In the genomic region with DNA sequence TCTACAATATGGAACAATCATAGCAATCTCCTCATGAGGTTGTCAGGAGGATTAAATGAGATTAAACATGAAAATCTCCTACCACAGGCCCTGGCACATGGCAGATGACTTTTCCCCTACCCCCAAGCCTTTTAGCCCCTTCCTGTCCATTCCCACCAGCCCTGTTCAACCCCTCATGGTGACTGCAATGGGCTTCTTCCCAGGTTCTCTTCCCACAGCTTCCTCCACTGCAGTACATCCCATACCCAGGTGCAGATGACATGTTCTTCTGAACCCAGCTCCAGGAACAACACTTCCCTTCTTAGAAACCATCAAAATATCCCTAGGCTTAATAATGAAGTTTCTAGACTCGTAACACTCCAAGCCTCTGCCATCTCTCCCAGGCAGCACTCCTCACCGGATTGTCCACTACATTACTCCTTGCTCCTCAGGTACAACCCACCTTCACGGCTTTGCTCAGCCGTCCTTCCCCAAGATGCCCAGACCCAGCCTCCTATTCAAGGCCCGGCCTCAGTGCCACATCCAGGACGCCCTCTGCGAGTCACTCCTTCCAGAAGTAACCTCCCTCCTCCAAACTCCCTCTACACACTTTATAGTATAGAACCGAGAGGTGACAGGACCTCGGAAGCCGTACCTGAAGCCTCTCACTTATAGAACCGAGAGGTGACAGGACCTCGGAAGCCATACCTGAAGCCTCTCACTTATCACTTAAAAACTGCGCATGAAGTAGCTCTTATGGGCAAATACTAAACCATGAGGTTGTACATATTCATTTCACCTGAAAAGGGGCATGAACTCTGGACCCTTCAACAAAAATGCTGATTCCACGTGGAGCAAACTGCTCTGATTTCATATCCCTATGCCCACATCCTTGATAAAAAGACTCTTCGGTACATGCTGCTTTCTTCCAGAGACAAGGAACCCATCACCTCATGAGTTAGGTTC, we compare ENCODE assay signal across 10 cellular contexts. TPM values are rescaled to one million over a fixed set of nuclear protein-coding genes. Genes with fewer than 3 reads are reported as not detected.
DNase-seq lines count a peak whose midpoint lies in the region; ATAC-seq, FAIRE-seq and TF ChIP-seq lines count a peak whose summit lies in the region.
"Had no signal": no experiment of that assay in that cellular context is flagged by ENCODE, and none has a peak within 500 bp of the region (broad histone marks: within the 10 kb centered on the region; RNA-seq: fewer than 3 reads in every experiment).

No MANE protein-coding gene starts in this region.

- H4K20me1 ChIP-seq in MM.1S (ENCODE audit: insufficient read depth, low read length) (no peaks in the 10 kb centered on the region), GM12878 (ENCODE audit: control insufficient read depth, insufficient read depth) (no peaks in the 10 kb centered on the region)

- H3K4me2 ChIP-seq in MM.1S (ENCODE audit: low read depth, low read length): peak overlapping the region; percentile 80
- H3K4me2 ChIP-seq in GM12878 (ENCODE audit: control insufficient read depth, insufficient read depth): peak overlapping the region; percentile 98
- H3K4me2 ChIP-seq: PC-9 had no signal

- H3K27me3 ChIP-seq in CD8-positive, alpha-beta T cell (ENCODE audit: insufficient read depth, low read length): no peaks in the 10 kb centered on the region
- H3K27me3 ChIP-seq in MM.1S (replicated peaks; ENCODE audit: insufficient read depth, low read length) (no peaks in the 10 kb centered on the region), GM12878 (replicated peaks in 1 of 2; ENCODE audit: control insufficient read depth in 2 of 2, insufficient read depth in 2 of 2, low read length in 1 of 2) (no peaks in the 10 kb centered on the region), left lung (peaks cover 0 to 7% of the 10 kb centered on the region in 2 donors)

- CTCF ChIA-PET in CD8-positive, alpha-beta T cell (lab: Charles Lee): interaction anchor here (0.8 kb wide), 1 partner anchor 53 kb away, joined by 3 read pairs; no protein-coding TSS in a partner anchor
- CTCF ChIA-PET in GM12878 (lab: Yijun Ruan, JAX): no interaction called here

- in situ Hi-C loops in GM12878 (cut with MboI): no loop called here

- H3K36me3 Mint-ChIP-seq in CD8-positive, alpha-beta T cell: peaks cover 25% of the 10 kb centered on the region
- H3K36me3 Mint-ChIP-seq in nephron progenitor cell (ENCODE audit: low read depth): no peaks in the 10 kb centered on the region

- peak overlapping the region; percentile 63 for H3K4me3 ChIP-seq in CD8-positive, alpha-beta T cell (ENCODE audit: low read depth, low read length)
- H3K4me3 ChIP-seq in MM.1S (ENCODE audit: low read length) (peak overlapping the region; percentile 71), GM12878 (peak overlapping the region; percentile 80), left lung (peak overlapping the region in 1 of 2 donors; percentile 17)
- H3K4me3 ChIP-seq: PC-9 had no signal

- no peak for FAIRE-seq in GM12878 (lab: Jason Lieb, UNC)

- H3F3A ChIP-seq in MM.1S (ENCODE audit: insufficient read depth, low read length): peaks cover 4% of the 10 kb centered on the region; the same call in 1 of the 2 replicates

- H3K27ac ChIP-seq in CD8-positive, alpha-beta T cell (ENCODE audit: low read depth, low read length): peak overlapping the region; percentile 94
- H3K27ac ChIP-seq in MM.1S (ENCODE audit: low read length) (no peak overlapping the region; the same call in 1 of the 2 replicates), GM12878 (ENCODE audit: control insufficient read depth, insufficient read depth) (peak overlapping the region; percentile 90), left lung (peak overlapping the region in 1 of 2 donors; percentile 35)
- H3K27ac ChIP-seq: PC-9 had no signal

- RAD21 ChIA-PET in GM12878 (lab: Charles Lee; ENCODE audit: unreplicated experiment): no interaction called here

- TF ChIP-seq CTCF in CD8-positive, alpha-beta T cell (IDR thresholded peaks at IDR 0.05): no peak
- TF ChIP-seq CTCF in MM.1S (IDR thresholded peaks at IDR 0.05; ENCODE audit: low read length) (no peak), GM12878 (IDR thresholded peaks at IDR 0.05 in 2 of 3, conservative IDR thresholded peaks at IDR 0.05 in 1 of 3; ENCODE audit: control insufficient read depth in 2 of 3, extremely low read depth in 1 of 3, insufficient read depth in 1 of 3, low read depth in 3 of 3, low read length in 3 of 3) (no peak), nephron progenitor cell (IDR thresholded peaks at IDR 0.05) (no peak), left lung (IDR thresholded peaks at IDR 0.05) (no peak)

- TF ChIP-seq POLR2A in GM12878 (IDR thresholded peaks at IDR 0.05; ENCODE audit: low read depth, low read length): no peak

- H3K9me2 ChIP-seq in MM.1S (replicated peaks; ENCODE audit: insufficient read depth, low read length): no peaks in the 10 kb centered on the region

- H3K9me3 ChIP-seq in CD8-positive, alpha-beta T cell (ENCODE audit: low read length): no peaks in the 10 kb centered on the region
- no peaks in the 10 kb centered on the region for H3K9me3 ChIP-seq in MM.1S (replicated peaks; ENCODE audit: insufficient read depth, low read length)
- peaks cover 7% of the 10 kb centered on the region for H3K9me3 ChIP-seq in GM12878 (replicated peaks; ENCODE audit: control insufficient read depth, insufficient read depth, low read length)
- H3K9me3 ChIP-seq in left lung: peaks cover 0 to 2% of the 10 kb centered on the region in 2 donors

- H3K79me2 ChIP-seq in MM.1S (ENCODE audit: low read length) (peaks cover 38% of the 10 kb centered on the region), GM12878 (ENCODE audit: control insufficient read depth, insufficient read depth, low read length) (peaks cover 26% of the 10 kb centered on the region)

- TF ChIP-seq EP300 in GM12878 (IDR thresholded peaks at IDR 0.05; ENCODE audit: borderline replicate concordance in 1 of 2, control insufficient read depth in 1 of 2, low read depth in 2 of 2, low read length in 2 of 2): no peak

- intact Hi-C loops in CD8-positive, alpha-beta T cell (cut with DNase I, micrococcal nuclease): loop anchor here (1.0 to 10.0 kb wide), 11 partner anchors 23 to 1747 kb away; a partner anchor contains a TSS
- intact Hi-C loops in GM12878 (cut with micrococcal nuclease; ENCODE audit: unreplicated experiment) (loop anchor here (5.0 kb wide), 1 partner anchor 121 kb away; a partner anchor contains a TSS), left lung (cut with DNase I) (no loop called here)

- H3K4me3 Mint-ChIP-seq in CD8-positive, alpha-beta T cell: peak overlapping the region; percentile 84
- peak overlapping the region; percentile 75 for H3K4me3 Mint-ChIP-seq in nephron progenitor cell

- ATAC-seq in CD8-positive, alpha-beta T cell: no peak
- ATAC-seq in GM12878 (no peak), left lobe of liver (no peak), left lung (no peak)

- BruUV-seq in GM12878 (replicated peaks; lab: Mats Ljungman, UMichigan): no TSS peak

- H3K9ac ChIP-seq in MM.1S (ENCODE audit: low read length): peak overlapping the region; percentile 71; the same call in 1 of the 2 replicates
- H3K9ac ChIP-seq in GM12878 (ENCODE audit: control insufficient read depth, insufficient read depth, low read length): peak overlapping the region; percentile 92

- SMC1A ChIA-PET in GM12878 (lab: Charles Lee; ENCODE audit: uncharacterized antibody, unreplicated experiment): interaction anchor here (2.0 kb wide), 1 partner anchor 11 kb away, joined by 7 read pairs; no protein-coding TSS in a partner anchor

- H3K9me3 Mint-ChIP-seq in CD8-positive, alpha-beta T cell: no peaks in the 10 kb centered on the region
- H3K9me3 Mint-ChIP-seq in nephron progenitor cell: peaks cover 6% of the 10 kb centered on the region

- H3K36me3 ChIP-seq in CD8-positive, alpha-beta T cell (ENCODE audit: insufficient read depth, low read length): peaks cover 5% of the 10 kb centered on the region
- H3K36me3 ChIP-seq in MM.1S (replicated peaks; ENCODE audit: insufficient read depth, low read length): no peaks in the 10 kb centered on the region
- peaks cover 0 to 9% of the 10 kb centered on the region in 2 experiments; a peak in 1 of 4 replicates for H3K36me3 ChIP-seq in GM12878 (ENCODE audit: control insufficient read depth in 2 of 2, insufficient read depth in 2 of 2, low read length in 1 of 2)
- no peaks in the 10 kb centered on the region for H3K36me3 ChIP-seq in left lung

- no peak for TF ChIP-seq RAD21 in GM12878 (IDR thresholded peaks at IDR 0.05; ENCODE audit: insufficient read depth, low read depth, low read length)

- WGBS in GM12878 (ENCODE audit: insufficient coverage, insufficient replicate concordance, low lambda C conversion rate, missing lambda C conversion rate): 47% methylated on average over 15 of the region's 15 CpGs

- DNase-seq in CD8-positive, alpha-beta T cell: peak in 1 of 7 experiments; percentile 47
- DNase-seq in MM.1S: no peak
- no peak for DNase-seq in GM12878 (ENCODE audit: low read depth, low spot score)
- DNase-seq in nephron progenitor cell: no peak
- DNase-seq in left lobe of liver (ENCODE audit: low spot score): no peak
- DNase-seq in C1 segment of cervical spinal cord (lab: John Stamatoyannopoulos, UW): no peak
- DNase-seq in left lung: no peak
- DNase-seq in germinal center (ENCODE audit: low spot score): no peak
- DNase-seq: PC-9 had no signal

- H3K4me1 ChIP-seq in CD8-positive, alpha-beta T cell (ENCODE audit: insufficient read depth, low read length): peaks cover 51% of the 10 kb centered on the region
- peaks cover 12% of the 10 kb centered on the region; the same call in 1 of the 2 replicates for H3K4me1 ChIP-seq in MM.1S (ENCODE audit: low read length)
- peaks cover 8% of the 10 kb centered on the region for H3K4me1 ChIP-seq in GM12878 (ENCODE audit: control insufficient read depth, insufficient read depth, low read length)
- H3K4me1 ChIP-seq in left lung: peaks cover 0 to 24% of the 10 kb centered on the region in 2 donors

- H3K27me3 Mint-ChIP-seq in CD8-positive, alpha-beta T cell (ENCODE audit: low read depth): no peaks in the 10 kb centered on the region
- H3K27me3 Mint-ChIP-seq in nephron progenitor cell (ENCODE audit: low read depth, poor library complexity): peaks cover 39% of the 10 kb centered on the region

- peaks cover 75% of the 10 kb centered on the region for H3K4me1 Mint-ChIP-seq in CD8-positive, alpha-beta T cell (ENCODE audit: low read depth)
- H3K4me1 Mint-ChIP-seq in nephron progenitor cell: peaks cover 54% of the 10 kb centered on the region

- POLR2A ChIA-PET in CD8-positive, alpha-beta T cell (lab: Charles Lee): no interaction called here
- POLR2A ChIA-PET in GM12878 (lab: Charles Lee): no interaction called here

- H2AFZ ChIP-seq in MM.1S (ENCODE audit: low read length): peak overlapping the region; percentile 97
- H2AFZ ChIP-seq in GM12878 (ENCODE audit: control insufficient read depth, low read depth, low read length): peak overlapping the region; percentile 94
- H2AFZ ChIP-seq: PC-9 had no signal

- H3K27ac Mint-ChIP-seq in CD8-positive, alpha-beta T cell: peak overlapping the region; percentile 95
- H3K27ac Mint-ChIP-seq in nephron progenitor cell: peak overlapping the region; percentile 6

RNA-seq across cellular contexts. Expression of a gene that starts 1.5 kb away (rescaled TPM):
- 10 to 100 TPM; 17.9 TPM for total RNA-seq in CD8-positive, alpha-beta T cell
- 59.9 and 64.6 TPM in 2 replicates for total RNA-seq in GM12878 (2013; cell fraction: nucleolus; rRNA removed)
- total RNA-seq in GM12878 (2014; rRNA removed) (13.0 and 13.2 TPM in 2 replicates), GM12878 (2014; rRNA removed; fragmentation: Illumina TruSeq; extraction: Trizol) (11.6 and 13.4 TPM in 2 replicates), GM12878 (2021) (18.0 and 18.2 TPM in 2 replicates), left lobe of liver (0.93 TPM), left lung (1 to 10 TPM; 3.6 to 6.5 TPM)
- 9.6 TPM for polyA plus RNA-seq in GM12878 (2011; ENCODE audit: low read depth)
- polyA plus RNA-seq in GM12878 (2011; rRNA removed) (12.8 and 13.3 TPM in 2 replicates), GM12878 (2014; fragmentation: Illumina TruSeq; extraction: Trizol) (7.6 and 14.6 TPM in 2 replicates), GM12878 (2014; fragmentation: Nextera tagmentation; extraction: Ambion mirVana) (1 to 10 TPM; 2.1 to 4.2 TPM), GM12878 (2014; rRNA removed) (13.2 and 14.0 TPM in 2 replicates), GM12878 (2016; fragmentation: Nextera tagmentation; extraction: Ambion mirVana) (10 to 100 TPM; 13.1 to 13.3 TPM)
- 10.5 and 11.1 TPM in 2 replicates for polyA plus RNA-seq in GM12878 (2011; cell fraction: cytosol; rRNA removed)
- 19.0 and 23.8 TPM in 2 replicates for polyA plus RNA-seq in GM12878 (2011; cell fraction: nucleus; rRNA removed)
- polyA plus RNA-seq in GM12878 (2012): 7.1 and 8.1 TPM in 2 replicates
- 18.9 and 21.1 TPM in 2 replicates for polyA minus RNA-seq in GM12878 (2011; rRNA and poly(A)+ RNA removed)
- 5.5 and 5.9 TPM in 2 replicates for polyA minus RNA-seq in GM12878 (2011; cell fraction: cytosol; rRNA and poly(A)+ RNA removed)
- 19.9 and 34.6 TPM in 2 replicates for polyA minus RNA-seq in GM12878 (2011; cell fraction: nucleus; rRNA and poly(A)+ RNA removed)
- total RNA-seq: MCF 10A, PC-9 had no signal

Comparison
In these comparisons a context has a peak if more than half of its experiments do, and no peak if none do; other contexts are left out.
1. intact Hi-C loops: an anchor here in CD8-positive, alpha-beta T cell (1.0 to 10.0 kb wide) and GM12878 (5.0 kb wide); none called in left lung.